Comparison of ENCODE assay signal across 9 cellular contexts in the genomic region with DNA sequence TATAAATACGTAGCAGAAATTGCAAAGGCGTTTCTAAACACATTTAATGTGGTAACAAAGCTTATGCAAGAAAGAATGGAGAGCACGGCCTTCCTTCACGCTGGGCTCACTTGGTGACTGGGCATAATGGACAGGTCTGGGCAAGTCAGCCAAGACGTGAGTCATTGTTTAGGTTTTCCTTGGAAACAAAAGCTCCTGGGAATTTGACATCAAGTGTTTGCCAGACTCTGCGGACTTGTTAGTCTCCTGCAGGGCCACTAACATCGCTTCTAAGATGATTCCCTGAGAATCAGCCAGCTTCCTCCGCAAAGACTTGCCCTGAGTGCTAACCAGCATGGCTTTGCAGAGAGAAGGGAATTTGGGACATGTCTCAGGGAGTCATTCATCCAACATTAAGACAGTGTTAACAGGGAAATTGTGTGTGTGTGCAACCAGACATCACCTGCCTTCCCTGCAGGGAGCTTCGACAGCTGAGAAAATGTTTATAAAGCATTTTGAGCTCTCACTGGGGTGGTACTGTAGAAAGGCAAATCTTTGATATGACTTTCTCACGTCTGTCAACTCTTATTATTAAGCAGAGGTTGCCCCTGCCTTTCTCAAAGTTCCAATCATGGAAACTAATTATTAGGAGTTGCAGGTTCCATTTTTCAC.
DNase-seq lines count a peak whose midpoint lies in the region; ATAC-seq, FAIRE-seq and TF ChIP-seq lines count a peak whose summit lies in the region.
"Had no signal": no experiment of that assay in that cellular context is flagged by ENCODE, and none has a peak within 500 bp of the region (broad histone marks: within the 10 kb centered on the region; RNA-seq: fewer than 3 reads in every experiment).

No MANE protein-coding gene starts in this region.

- no peaks in the 10 kb centered on the region for H3K9me1 ChIP-seq in endothelial cell of umbilical vein (replicated peaks; ENCODE audit: control insufficient read depth, extremely low read depth, insufficient read depth, low read length)

- H3K4me2 ChIP-seq in endothelial cell of umbilical vein (ENCODE audit: insufficient read depth, low read length) (no peak overlapping the region), neural progenitor cell (peak overlapping the region; percentile 66)

- peak; percentile 39 for DNase-seq in EL
- DNase-seq in NCI-H345 (lab: John Stamatoyannopoulos, UW): peak; percentile 65
- peak; percentile 96 for DNase-seq in endothelial cell of umbilical vein (ENCODE audit: low read depth, low spot score)
- peak; percentile 87 for DNase-seq in neural progenitor cell (ENCODE audit: low spot score)
- DNase-seq in activated CD4-positive, alpha-beta T cell treated with anti-CD3 and anti-CD28 coated beads, Interleukin-2, amount 10 ng/mL, durations not matched to agents 7 days and 5 days: no peak
- DNase-seq in NK-92 (lab: John Stamatoyannopoulos, UW; ENCODE audit: unreplicated experiment): no peak
- DNase-seq: activated gamma-delta T cell treated with Interleukin-2 at 50 U/mL for 16 hours had no signal

- H3K4me1 ChIP-seq in endothelial cell of umbilical vein (ENCODE audit: control insufficient read depth, extremely low read depth, insufficient read depth, low read length) (peaks cover 20% of the 10 kb centered on the region), neural progenitor cell (peaks cover 37% of the 10 kb centered on the region)

- H3K27ac ChIP-seq in endothelial cell of umbilical vein (ENCODE audit: insufficient read depth, low read depth, low read length) (peak overlapping the region; percentile 60), neural progenitor cell (peak overlapping the region; percentile 77)

- H3K4me3 ChIP-seq in endothelial cell of umbilical vein (replicated peaks in 1 of 3; ENCODE audit: insufficient read depth in 1 of 3, low read depth in 1 of 3, low read length in 3 of 3): no peak overlapping the region
- H3K4me3 ChIP-seq in neural progenitor cell: peak overlapping the region; percentile 13

- H3K9me3 ChIP-seq in endothelial cell of umbilical vein (replicated peaks; ENCODE audit: control insufficient read depth, insufficient read depth, low read length) (no peaks in the 10 kb centered on the region), neural progenitor cell (ENCODE audit: low read depth) (no peaks in the 10 kb centered on the region)

- no peak for ATAC-seq in HG03280 (IDR thresholded peaks at IDR 0.05; ENCODE audit: unreplicated experiment)
- ATAC-seq in HG03175 (IDR thresholded peaks at IDR 0.05; ENCODE audit: unreplicated experiment): no peak

- FAIRE-seq in endothelial cell of umbilical vein (lab: Jason Lieb, UNC): peak; percentile 96

- H3K27me3 ChIP-seq in endothelial cell of umbilical vein (ENCODE audit: control insufficient read depth in 2 of 2, insufficient read depth in 2 of 2, low read length in 2 of 2) (no peaks in the 10 kb centered on the region), neural progenitor cell (no peaks in the 10 kb centered on the region)

- TSS peak; percentile 87 for BruUV-seq in endothelial cell of umbilical vein (replicated peaks; lab: Mats Ljungman, UMichigan)

- H3K9ac ChIP-seq in endothelial cell of umbilical vein (replicated peaks; ENCODE audit: extremely low read depth, insufficient read depth, low read length) (no peak overlapping the region), neural progenitor cell (no peak overlapping the region)

- H3K36me3 ChIP-seq in endothelial cell of umbilical vein (ENCODE audit: control insufficient read depth in 2 of 2, extremely low read depth in 1 of 2, insufficient read depth in 2 of 2, low read length in 2 of 2) (no peaks in the 10 kb centered on the region), neural progenitor cell (no peaks in the 10 kb centered on the region)

- no peaks in the 10 kb centered on the region for H3K79me2 ChIP-seq in endothelial cell of umbilical vein (ENCODE audit: control insufficient read depth, insufficient read depth, low read length)
- no peaks in the 10 kb centered on the region for H3K79me2 ChIP-seq in neural progenitor cell (ENCODE audit: low read depth)

- H3K9me3 Mint-ChIP-seq in neural progenitor cell: no peaks in the 10 kb centered on the region
- no peaks in the 10 kb centered on the region for H3K9me3 Mint-ChIP-seq in activated CD4-positive, alpha-beta T cell treated with anti-CD3 and anti-CD28 coated beads, Interleukin-2, amount 10 ng/mL, durations not matched to agents 7 days and 5 days

- H3K4me3 Mint-ChIP-seq in neural progenitor cell: no peak overlapping the region
- H3K4me3 Mint-ChIP-seq in activated CD4-positive, alpha-beta T cell treated with anti-CD3 and anti-CD28 coated beads, Interleukin-2, amount 10 ng/mL, durations not matched to agents 7 days and 5 days: no peak overlapping the region

- H3K4me1 Mint-ChIP-seq in neural progenitor cell: peaks cover 54% of the 10 kb centered on the region
- no peaks in the 10 kb centered on the region for H3K4me1 Mint-ChIP-seq in activated CD4-positive, alpha-beta T cell treated with anti-CD3 and anti-CD28 coated beads, Interleukin-2, amount 10 ng/mL, durations not matched to agents 7 days and 5 days

- H3K36me3 Mint-ChIP-seq in neural progenitor cell: peaks cover 5% of the 10 kb centered on the region
- H3K36me3 Mint-ChIP-seq in activated CD4-positive, alpha-beta T cell treated with anti-CD3 and anti-CD28 coated beads, Interleukin-2, amount 10 ng/mL, durations not matched to agents 7 days and 5 days (ENCODE audit: low read depth): no peaks in the 10 kb centered on the region

- peaks cover 34% of the 10 kb centered on the region for H3F3A ChIP-seq in neural progenitor cell (ENCODE audit: low read depth)

- TF ChIP-seq CTCF in endothelial cell of umbilical vein (IDR thresholded peaks at IDR 0.05; ENCODE audit: extremely low read depth in 1 of 2, insufficient read depth in 1 of 2, low read depth in 1 of 2, low read length in 2 of 2) (no peak), neural progenitor cell (IDR thresholded peaks at IDR 0.05) (no peak)

- POLR2A ChIA-PET in endothelial cell of umbilical vein (lab: Charles Lee): interaction anchor here (1.5 kb wide), 1 partner anchor 17 kb away, joined by 3 read pairs; no protein-coding TSS in a partner anchor
- POLR2A ChIA-PET in activated CD4-positive, alpha-beta T cell treated with anti-CD3 and anti-CD28 coated beads, Interleukin-2, amount 10 ng/mL, durations not matched to agents 7 days and 5 days (lab: Charles Lee): no interaction called here

- intact Hi-C loops in endothelial cell of umbilical vein (cut with micrococcal nuclease): loop anchor here (1.0 to 5.0 kb wide), 4 partner anchors 11 to 890 kb away; partner anchors contain the start of gene AGTPBP1

- CTCF ChIA-PET in endothelial cell of umbilical vein (lab: Charles Lee): interaction anchor here (0.7 to 1.4 kb wide), 10 partner anchors 8 to 573 kb away, joined by 3 to 6 read pairs (median 4); no protein-coding TSS in a partner anchor
- CTCF ChIA-PET in activated CD4-positive, alpha-beta T cell treated with anti-CD3 and anti-CD28 coated beads, Interleukin-2, amount 10 ng/mL, durations not matched to agents 7 days and 5 days (lab: Charles Lee): interaction anchor here (0.6 to 1.2 kb wide), 2 partner anchors 103 to 889 kb away, joined by 3 to 4 read pairs; no protein-coding TSS in a partner anchor

- peak overlapping the region; percentile 96 for H3K27ac Mint-ChIP-seq in neural progenitor cell
- no peak overlapping the region for H3K27ac Mint-ChIP-seq in activated CD4-positive, alpha-beta T cell treated with anti-CD3 and anti-CD28 coated beads, Interleukin-2, amount 10 ng/mL, durations not matched to agents 7 days and 5 days

- H3K27me3 Mint-ChIP-seq in neural progenitor cell (ENCODE audit: insufficient read depth, low read depth): peaks cover 10% of the 10 kb centered on the region
- H3K27me3 Mint-ChIP-seq in activated CD4-positive, alpha-beta T cell treated with anti-CD3 and anti-CD28 coated beads, Interleukin-2, amount 10 ng/mL, durations not matched to agents 7 days and 5 days: no peaks in the 10 kb centered on the region

- no peaks in the 10 kb centered on the region for H4K20me1 ChIP-seq in endothelial cell of umbilical vein (replicated peaks; ENCODE audit: control insufficient read depth, extremely low read depth, insufficient read depth, low read length)
- H4K20me1 ChIP-seq in neural progenitor cell (ENCODE audit: low read depth): no peaks in the 10 kb centered on the region

- H2AFZ ChIP-seq in endothelial cell of umbilical vein (ENCODE audit: low read depth, low read length): peak overlapping the region; percentile 48
- no peak overlapping the region for H2AFZ ChIP-seq in neural progenitor cell (replicated peaks)

- dilution Hi-C loops in endothelial cell of umbilical vein (cut with MboI; ENCODE audit: extremely low pct_ligation_motif_present, low sequenced_read_pairs): no loop called here

- TF ChIP-seq POLR2A in endothelial cell of umbilical vein (IDR thresholded peaks at IDR 0.05; ENCODE audit: low read depth, low read length): peak; percentile 19

TF ChIP-seq in endothelial cell of umbilical vein, 7 proteins besides CTCF, POLR2A, EP300 and RAD21:
- TF ChIP-seq POLR2AphosphoS5 (IDR thresholded peaks at IDR 0.05; ENCODE audit: insufficient read depth, low read depth, low read length) (peak; percentile 20), JUN (IDR thresholded peaks at IDR 0.05; ENCODE audit: borderline replicate concordance, insufficient read depth, insufficient read length, low read depth) (peak; percentile 90), MAX (IDR thresholded peaks at IDR 0.05; ENCODE audit: insufficient read depth, insufficient read length) (no peak), EZH2 (IDR thresholded peaks at IDR 0.05; ENCODE audit: borderline replicate concordance, low read depth, low read length, severe bottlenecking) (no peak), GATA2 (IDR thresholded peaks at IDR 0.05; ENCODE audit: insufficient read depth, insufficient read length, low read depth, low read length) (no peak), FOS (IDR thresholded peaks at IDR 0.05; ENCODE audit: borderline replicate concordance, insufficient read depth, low read length) (peak; percentile 70), MYC (IDR thresholded peaks at IDR 0.05; ENCODE audit: low read depth, low read length) (no peak)

Comparison
In these comparisons a context has a peak if more than half of its experiments do, and no peak if none do; other contexts are left out.
1. DNase-seq: peak in EL (single experiment), NCI-H345 (single experiment), endothelial cell of umbilical vein (single experiment) and neural progenitor cell (single experiment); none in activated CD4-positive, alpha-beta T cell treated with anti-CD3 and anti-CD28 coated beads, Interleukin-2, amount 10 ng/mL, durations not matched to agents 7 days and 5 days (single experiment) and NK-92 (single experiment).